Comparison of ENCODE assay signal across 8 cellular contexts in genomic region chr1:66439028-66439427, GRCh38.
A peak's percentile ranks its signal among the peaks of the same experiment; 100 is the strongest.
DNase-seq lines count a peak whose midpoint lies in the region; ATAC-seq and TF ChIP-seq lines count a peak whose summit lies in the region.

No MANE protein-coding gene starts in this region.

- no peaks in the 10 kb centered on the region for H3K9me3 ChIP-seq in OCI-LY7 (ENCODE audit: low read length)
- H3K9me3 ChIP-seq in lower lobe of right lung: no peaks in the 10 kb centered on the region
- H3K9me3 ChIP-seq in ovary: no peaks in the 10 kb centered on the region

- TF ChIP-seq POLR2A in ovary (IDR thresholded peaks at IDR 0.05): no peak

- BruUV-seq in OCI-LY7 (replicated peaks; lab: Mats Ljungman, UMichigan): no TSS peak

- POLR2A ChIA-PET in OCI-LY7 (lab: Charles Lee): interaction anchor here (0.6 to 0.8 kb wide), 3 partner anchors 96 to 190 kb away, joined by 3 to 5 read pairs (median 4); no protein-coding TSS in a partner anchor

- CTCF ChIA-PET in OCI-LY7 (lab: Charles Lee; ENCODE audit: unreplicated experiment): no interaction called here

- peak; percentile 64 for ATAC-seq in GM18907 (IDR thresholded peaks at IDR 0.05; ENCODE audit: unreplicated experiment)
- peak; percentile 64 for ATAC-seq in HG02840 (IDR thresholded peaks at IDR 0.05; ENCODE audit: low FRiP score, unreplicated experiment)
- ATAC-seq in lower lobe of right lung: peak; percentile 66 to 67

- H2AFZ ChIP-seq in OCI-LY7 (ENCODE audit: low read length): peak overlapping the region; percentile 90

- H3K36me3 ChIP-seq in OCI-LY7 (ENCODE audit: insufficient read depth, low read length) (no peaks in the 10 kb centered on the region), lower lobe of right lung (no peaks in the 10 kb centered on the region), ovary (no peaks in the 10 kb centered on the region)

- H4K20me1 ChIP-seq in OCI-LY7 (ENCODE audit: insufficient read depth, low read length): no peaks in the 10 kb centered on the region

- H3K27me3 ChIP-seq in lower lobe of right lung (ENCODE audit: low read depth) (no peaks in the 10 kb centered on the region), ovary (no peaks in the 10 kb centered on the region)

- DNase-seq in OCI-LY7 (ENCODE audit: low spot score): peak; percentile 27
- no peak for DNase-seq in lower lobe of right lung
- DNase-seq in ovary: no peak
- DNase-seq in GM19240 (ENCODE audit: insufficient read length, low spot score): no peak
- DNase-seq in GM03348 (ENCODE audit: low spot score): no peak
- DNase-seq in A172 (ENCODE audit: low spot score): no peak

- no peaks in the 10 kb centered on the region for H3K9me2 ChIP-seq in OCI-LY7 (ENCODE audit: insufficient read depth, low read length)

- no peak overlapping the region for H3K4me3 ChIP-seq in OCI-LY7 (ENCODE audit: low read depth, low read length, poor library complexity, severe bottlenecking)
- H3K4me3 ChIP-seq in lower lobe of right lung: no peak overlapping the region
- no peak overlapping the region for H3K4me3 ChIP-seq in ovary

- WGBS in ovary, 3 donors: 77 to 91% (median 87%) methylated on average over 3 of the region's 3 CpGs

- TF ChIP-seq CTCF in OCI-LY7 (conservative IDR thresholded peaks at IDR 0.05; ENCODE audit: low read length): no peak
- TF ChIP-seq CTCF in lower lobe of right lung (IDR thresholded peaks at IDR 0.05): no peak
- no peak for TF ChIP-seq CTCF in ovary (IDR thresholded peaks at IDR 0.05)

- TF ChIP-seq EP300 in ovary (IDR thresholded peaks at IDR 0.05): no peak

- H3K27ac ChIP-seq in OCI-LY7 (ENCODE audit: low read depth, low read length, poor library complexity, severe bottlenecking) (peak overlapping the region; percentile 7), lower lobe of right lung (peak overlapping the region; percentile 29), ovary (no peak overlapping the region)

- H3K79me2 ChIP-seq in OCI-LY7 (ENCODE audit: insufficient read depth, low read depth, low read length): no peaks in the 10 kb centered on the region

- intact Hi-C loops in OCI-LY7 (cut with micrococcal nuclease; ENCODE audit: unreplicated experiment) (no loop called here), lower lobe of right lung (cut with DNase I) (loop anchor here (10.0 kb wide), 1 partner anchor 84 kb away; no protein-coding TSS in a partner anchor), ovary (cut with DNase I) (no loop called here)

- H3K4me1 ChIP-seq in OCI-LY7 (ENCODE audit: insufficient read depth, low read length, poor library complexity, severe bottlenecking) (peaks cover 40% of the 10 kb centered on the region), lower lobe of right lung (peaks cover 18% of the 10 kb centered on the region), ovary (ENCODE audit: insufficient read depth) (no peaks in the 10 kb centered on the region)

- H3K4me2 ChIP-seq in OCI-LY7 (ENCODE audit: low read length): peak overlapping the region; percentile 33; the same call in 1 of the 2 replicates

Comparison
In these comparisons a context has a peak if more than half of its experiments do, and no peak if none do; other contexts are left out.
1. H3K27ac ChIP-seq: peak in OCI-LY7 (single experiment) and lower lobe of right lung (single experiment); none in ovary (0 of 2).
2. Peak in every context shown above with its lines, with median percentiles within 50 percentile points of each other: ATAC-seq.